In genomic region chr7:1770331-1770730, GRCh38 we compare ENCODE assay signal across 23 cellular contexts.
DNase-seq lines count a peak whose midpoint lies in the region; ATAC-seq and TF ChIP-seq lines count a peak whose summit lies in the region.
"Had no signal": no experiment of that assay in that cellular context is flagged by ENCODE, and none has a peak within 500 bp of the region (broad histone marks: within the 10 kb centered on the region; RNA-seq: fewer than 3 reads in every experiment).

No MANE protein-coding gene starts in this region.

- no peak overlapping the region for H3K4me3 Mint-ChIP-seq in activated CD8-positive, alpha-beta memory T cell treated with anti-CD3 and anti-CD28 coated beads, Interleukin-2, amount 10 ng/mL, durations not matched to agents 7 days and 5 days
- H3K4me3 Mint-ChIP-seq in glutamatergic neuron (ENCODE audit: unreplicated experiment) (no peak overlapping the region), neural crest cell (no peak overlapping the region), type B pancreatic cell (no peak overlapping the region)
- H3K4me3 Mint-ChIP-seq: CD4-positive, CD25-positive, alpha-beta regulatory T cell; CD8-positive, alpha-beta memory T cell; H9; IgD-negative memory B cell had no signal

- intact Hi-C loops in sciatic nerve (cut with DNase I) = no loop called here

- no peaks in the 10 kb centered on the region for H3K4me1 Mint-ChIP-seq in activated CD8-positive, alpha-beta memory T cell treated with anti-CD3 and anti-CD28 coated beads, Interleukin-2, amount 10 ng/mL, durations not matched to agents 7 days and 5 days
- H3K4me1 Mint-ChIP-seq in glutamatergic neuron (ENCODE audit: low read depth, unreplicated experiment) = no peaks in the 10 kb centered on the region
- H3K4me1 Mint-ChIP-seq in neural crest cell = no peaks in the 10 kb centered on the region
- no peaks in the 10 kb centered on the region for H3K4me1 Mint-ChIP-seq in type B pancreatic cell (ENCODE audit: unreplicated experiment)
- H3K4me1 Mint-ChIP-seq: CD4-positive, CD25-positive, alpha-beta regulatory T cell; CD8-positive, alpha-beta memory T cell had no signal

- CTCF ChIA-PET in activated CD8-positive, alpha-beta memory T cell treated with anti-CD3 and anti-CD28 coated beads, Interleukin-2, amount 10 ng/mL, durations not matched to agents 7 days and 5 days (lab: Charles Lee) = interaction anchor here (0.9 kb wide), 1 partner anchor 10 kb away, joined by 3 read pairs; no protein-coding TSS in a partner anchor

- H3K27me3 Mint-ChIP-seq in activated CD8-positive, alpha-beta memory T cell treated with anti-CD3 and anti-CD28 coated beads, Interleukin-2, amount 10 ng/mL, durations not matched to agents 7 days and 5 days = peaks cover 7% of the 10 kb centered on the region
- no peaks in the 10 kb centered on the region for H3K27me3 Mint-ChIP-seq in glutamatergic neuron (ENCODE audit: unreplicated experiment)
- peaks cover 3% of the 10 kb centered on the region for H3K27me3 Mint-ChIP-seq in neural crest cell (ENCODE audit: low read depth)
- H3K27me3 Mint-ChIP-seq in type B pancreatic cell = peaks cover 5% of the 10 kb centered on the region
- H3K27me3 Mint-ChIP-seq: IgD-negative memory B cell had no signal

- TF ChIP-seq CTCF in glutamatergic neuron (IDR thresholded peaks at IDR 0.05; ENCODE audit: partially characterized antibody, unreplicated experiment) (no peak), neural crest cell (conservative IDR thresholded peaks at IDR 0.05) (no peak), type B pancreatic cell (conservative IDR thresholded peaks at IDR 0.05) (no peak)

- ATAC-seq in activated CD8-positive, alpha-beta memory T cell treated with anti-CD3 and anti-CD28 coated beads, Interleukin-2, amount 10 ng/mL, durations not matched to agents 7 days and 5 days = no peak
- no peak for ATAC-seq in sciatic nerve
- ATAC-seq: GM12878, HepG2 had no signal

- H3K36me3 Mint-ChIP-seq in activated CD8-positive, alpha-beta memory T cell treated with anti-CD3 and anti-CD28 coated beads, Interleukin-2, amount 10 ng/mL, durations not matched to agents 7 days and 5 days = no peaks in the 10 kb centered on the region
- H3K36me3 Mint-ChIP-seq in glutamatergic neuron (ENCODE audit: unreplicated experiment) (peaks cover 6% of the 10 kb centered on the region), neural crest cell (ENCODE audit: low read depth) (peaks cover 2% of the 10 kb centered on the region), type B pancreatic cell (no peaks in the 10 kb centered on the region)
- H3K36me3 Mint-ChIP-seq: CD4-positive, CD25-positive, alpha-beta regulatory T cell; IgD-negative memory B cell had no signal

- peak; percentile 19 for DNase-seq in activated CD8-positive, alpha-beta memory T cell treated with anti-CD3 and anti-CD28 coated beads, Interleukin-2, amount 10 ng/mL, durations not matched to agents 7 days and 5 days
- no peak for DNase-seq in activated CD8-positive, alpha-beta memory T cell treated with anti-CD3 and anti-CD28 coated beads, Interleukin-2, amount 50 U/mL, for 4 hours
- no peak for DNase-seq in glutamatergic neuron
- DNase-seq in neural crest cell (ENCODE audit: low read depth, low spot score) = no peak
- peak; percentile 44 for DNase-seq in type B pancreatic cell (ENCODE audit: extremely low spot score, unreplicated experiment)
- no peak for DNase-seq in sciatic nerve (ENCODE audit: low spot score)
- no peak for DNase-seq in GM19240 (ENCODE audit: insufficient read length, low spot score)
- DNase-seq in NCI-H1694 (lab: John Stamatoyannopoulos, UW) = no peak
- DNase-seq: 8988T; BE2C; C1 segment of cervical spinal cord; CD4-positive, CD25-positive, alpha-beta regulatory T cell; CD8-positive, alpha-beta memory T cell; COR-L47; DMS 273 treated with DMSO at 0.1 percent for 48 hours; DMS53; DND-41; EL; GOT3; H9 had no signal

- no peak overlapping the region for H3K27ac Mint-ChIP-seq in activated CD8-positive, alpha-beta memory T cell treated with anti-CD3 and anti-CD28 coated beads, Interleukin-2, amount 10 ng/mL, durations not matched to agents 7 days and 5 days
- H3K27ac Mint-ChIP-seq in glutamatergic neuron (ENCODE audit: unreplicated experiment) (peak overlapping the region; percentile 28), neural crest cell (ENCODE audit: unreplicated experiment) (peak overlapping the region; percentile 50), type B pancreatic cell (no peak overlapping the region)
- H3K27ac Mint-ChIP-seq: CD4-positive, CD25-positive, alpha-beta regulatory T cell; CD8-positive, alpha-beta memory T cell; H9; IgD-negative memory B cell had no signal

- peaks cover 10% of the 10 kb centered on the region for H3K9me3 Mint-ChIP-seq in activated CD8-positive, alpha-beta memory T cell treated with anti-CD3 and anti-CD28 coated beads, Interleukin-2, amount 10 ng/mL, durations not matched to agents 7 days and 5 days (ENCODE audit: low read depth)
- H3K9me3 Mint-ChIP-seq in glutamatergic neuron (ENCODE audit: unreplicated experiment) (peaks cover 2% of the 10 kb centered on the region), neural crest cell (peaks cover 4% of the 10 kb centered on the region), type B pancreatic cell (peaks cover 4% of the 10 kb centered on the region)
- H3K9me3 Mint-ChIP-seq: H9 had no signal

Comparison
In these comparisons a context has a peak if more than half of its experiments do, and no peak if none do; other contexts are left out.
1. DNase-seq: peak in activated CD8-positive, alpha-beta memory T cell treated with anti-CD3 and anti-CD28 coated beads, Interleukin-2, amount 10 ng/mL, durations not matched to agents 7 days and 5 days (single experiment) and type B pancreatic cell (single experiment); none in activated CD8-positive, alpha-beta memory T cell treated with anti-CD3 and anti-CD28 coated beads, Interleukin-2, amount 50 U/mL, for 4 hours (single experiment), glutamatergic neuron (single experiment), neural crest cell (single experiment), sciatic nerve (single experiment), GM19240 (single experiment) and NCI-H1694 (single experiment).
2. H3K27ac Mint-ChIP-seq: peak in glutamatergic neuron (single experiment) and neural crest cell (single experiment); none in activated CD8-positive, alpha-beta memory T cell treated with anti-CD3 and anti-CD28 coated beads, Interleukin-2, amount 10 ng/mL, durations not matched to agents 7 days and 5 days (single experiment) and type B pancreatic cell (single experiment).